8 cellular contexts compared by ENCODE assay signal in genomic region chr21:14383596-14384210, GRCh38.
DNase-seq lines count a peak whose midpoint lies in the region; ATAC-seq and TF ChIP-seq lines count a peak whose summit lies in the region.

No MANE protein-coding gene starts in this region.

- peak overlapping the region; percentile 82 for H3K9ac ChIP-seq in SU-DHL-6 (ENCODE audit: low read length)

- peaks cover 4% of the 10 kb centered on the region; the same call in 1 of the 2 replicates for H3K36me3 ChIP-seq in SU-DHL-6 (ENCODE audit: low read length)

- peak overlapping the region; percentile 99 to 100 (median 99) for H3K4me3 Mint-ChIP-seq in nephron

- no peaks in the 10 kb centered on the region for H3K27me3 Mint-ChIP-seq in nephron (ENCODE audit: low read depth)

- TF ChIP-seq POLR2A in erythroblast (IDR thresholded peaks at IDR 0.05; ENCODE audit: low read length), result peak; percentile 81

- H3K27ac Mint-ChIP-seq in nephron, result peak overlapping the region; percentile 95 to 97 (median 95)

- H4K20me1 ChIP-seq in SU-DHL-6 (ENCODE audit: low read depth, low read length), result no peaks in the 10 kb centered on the region

- ATAC-seq in GM19351 (IDR thresholded peaks at IDR 0.05; ENCODE audit: unreplicated experiment), result peak; percentile 24
- ATAC-seq in HG03196 (IDR thresholded peaks at IDR 0.05; ENCODE audit: unreplicated experiment), result peak; percentile 31

- H3K9me3 ChIP-seq in SU-DHL-6 (ENCODE audit: insufficient read depth, low read length), result no peaks in the 10 kb centered on the region

- H3K36me3 Mint-ChIP-seq in nephron (ENCODE audit: low read depth), result peaks cover 5% of the 10 kb centered on the region

- H3K79me2 ChIP-seq in SU-DHL-6 (ENCODE audit: insufficient read depth, low read length), result peaks cover 36% of the 10 kb centered on the region

- H3K4me2 ChIP-seq in SU-DHL-6 (ENCODE audit: low read depth, low read length, poor library complexity, severe bottlenecking), result peak overlapping the region; percentile 80

- H3K27me3 ChIP-seq in SU-DHL-6 (ENCODE audit: low read length), result no peaks in the 10 kb centered on the region

- H3K9me2 ChIP-seq in SU-DHL-6 (replicated peaks; ENCODE audit: insufficient read depth, low read length), result no peaks in the 10 kb centered on the region

- H3K27ac ChIP-seq in SU-DHL-6 (ENCODE audit: low read depth, low read length), result peak overlapping the region; percentile 66

- peak overlapping the region; percentile 84 for H3K4me3 ChIP-seq in SU-DHL-6 (ENCODE audit: insufficient read depth, low read length, poor library complexity, severe bottlenecking)

- DNase-seq in DMS79 (lab: John Stamatoyannopoulos, UW) (peak; percentile 0), erythroblast (lab: John Stamatoyannopoulos, UW) (peak; percentile 81 to 87), germinal center (ENCODE audit: low spot score) (no peak), NCI-H510A treated with DMSO at 0.1 percent for 48 hours (lab: John Stamatoyannopoulos, UW) (no peak)

- TF ChIP-seq CTCF in SU-DHL-6 (IDR thresholded peaks at IDR 0.05; ENCODE audit: insufficient read depth, low read length, poor library complexity, severe bottlenecking) (no peak), nephron (IDR thresholded peaks at IDR 0.05; ENCODE audit: unreplicated experiment in 3 of 3) (no peak)

- no peaks in the 10 kb centered on the region for H3F3A ChIP-seq in SU-DHL-6 (ENCODE audit: insufficient read depth)

- peak overlapping the region; percentile 96 for H2AFZ ChIP-seq in SU-DHL-6 (ENCODE audit: low read depth, low read length, severe bottlenecking)

- peaks cover 35% of the 10 kb centered on the region for H3K4me1 Mint-ChIP-seq in nephron

- no peaks in the 10 kb centered on the region for H3K9me3 Mint-ChIP-seq in nephron

Comparison
In these comparisons a context has a peak if more than half of its experiments do, and no peak if none do; other contexts are left out.
1. DNase-seq: peak in DMS79 (single experiment) and erythroblast (2 of 2); none in germinal center (single experiment) and NCI-H510A treated with DMSO at 0.1 percent for 48 hours (single experiment).